Comparison of ENCODE assay signal across 11 cellular contexts in genomic region chr5:141421489-141421855, GRCh38. TPM values are rescaled to one million over a fixed set of nuclear protein-coding genes. Genes with fewer than 3 reads are reported as not detected.
A peak's percentile ranks its signal among the peaks of the same experiment; 100 is the strongest.
DNase-seq lines count a peak whose midpoint lies in the region; ATAC-seq and TF ChIP-seq lines count a peak whose summit lies in the region.
"Had no signal": no experiment of that assay in that cellular context is flagged by ENCODE, and none has a peak within 500 bp of the region (broad histone marks: within the 10 kb centered on the region; RNA-seq: fewer than 3 reads in every experiment).

No MANE protein-coding gene starts in this region.

- no peaks in the 10 kb centered on the region for H3K36me3 Mint-ChIP-seq in MCF 10A (ENCODE audit: insufficient read depth, unreplicated experiment)
- peaks cover 29% of the 10 kb centered on the region for H3K36me3 Mint-ChIP-seq in activated naive CD8-positive, alpha-beta T cell

- intact Hi-C loops in breast epithelium (cut with DNase I; ENCODE audit: low total_unique reads) (loop anchor here (10.0 kb wide), 1 partner anchor 133 kb away; no protein-coding TSS in a partner anchor), MCF 10A (cut with micrococcal nuclease) (no loop called here), testis (cut with DNase I; ENCODE audit: low total_unique reads) (loop anchor here (10.0 kb wide), 1 partner anchor 103 kb away; no protein-coding TSS in a partner anchor), lower leg skin (cut with DNase I; ENCODE audit: low total_unique reads) (no loop called here)

- CTCF ChIA-PET in MCF 10A (lab: Yijun Ruan, JAX): interaction anchor here (0.7 to 2.6 kb wide), 7 partner anchors 8 to 183 kb away, joined by 3 to 9 read pairs (median 4); partner anchors contain the start of genes PCDHGA10, PCDHGA12 and PCDHGC3

- no peaks in the 10 kb centered on the region for H3K4me1 Mint-ChIP-seq in MCF 10A (ENCODE audit: insufficient read depth, unreplicated experiment)
- peaks cover 10% of the 10 kb centered on the region for H3K4me1 Mint-ChIP-seq in activated naive CD8-positive, alpha-beta T cell (ENCODE audit: low read depth)

- BruUV-seq in MCF 10A (replicated peaks; lab: Mats Ljungman, UMichigan): no TSS peak

- peak overlapping the region in 2 of 3 donors; percentile 22 to 54 for H3K4me3 ChIP-seq in breast epithelium
- H3K4me3 ChIP-seq in iPS-15b (ENCODE audit: low read depth, low read length): peak overlapping the region; percentile 52
- H3K4me3 ChIP-seq in testis: peak overlapping the region; percentile 26 to 27
- no peak overlapping the region for H3K4me3 ChIP-seq in lower leg skin (ENCODE audit: low read depth, poor library complexity, severe bottlenecking)
- peak overlapping the region in 1 of 2 donors; percentile 41 for H3K4me3 ChIP-seq in gastroesophageal sphincter
- H3K4me3 ChIP-seq: BLaER1 had no signal

- no peak for TF ChIP-seq EP300 in gastroesophageal sphincter (IDR thresholded peaks at IDR 0.05)

- no peak for TF ChIP-seq CTCF in breast epithelium (IDR thresholded peaks at IDR 0.05)
- no peak for TF ChIP-seq CTCF in MCF 10A (IDR thresholded peaks at IDR 0.05; ENCODE audit: unreplicated experiment)
- no peak for TF ChIP-seq CTCF in testis (IDR thresholded peaks at IDR 0.05)
- no peak for TF ChIP-seq CTCF in lower leg skin (IDR thresholded peaks at IDR 0.05)
- TF ChIP-seq CTCF in gastroesophageal sphincter (IDR thresholded peaks at IDR 0.05): no peak

- no peaks in the 10 kb centered on the region for H3K27me3 ChIP-seq in breast epithelium
- H3K27me3 ChIP-seq in iPS-15b (ENCODE audit: control insufficient read depth, insufficient read depth, low read length): peaks cover 17% of the 10 kb centered on the region
- no peaks in the 10 kb centered on the region for H3K27me3 ChIP-seq in testis
- no peaks in the 10 kb centered on the region for H3K27me3 ChIP-seq in gastroesophageal sphincter
- H3K27me3 ChIP-seq: thyroid gland had no signal

- ATAC-seq in gastroesophageal sphincter: no peak
- ATAC-seq in GM19328 (IDR thresholded peaks at IDR 0.05; ENCODE audit: unreplicated experiment): no peak

- POLR2A ChIA-PET in MCF 10A (lab: Yijun Ruan, JAX): interaction anchor here (0.9 kb wide), 1 partner anchor 137 kb away, joined by 3 read pairs; no protein-coding TSS in a partner anchor

- H3K9me3 ChIP-seq in breast epithelium (peaks cover 85 to 100% of the 10 kb centered on the region in 2 donors), iPS-15b (ENCODE audit: control insufficient read depth, insufficient read depth, low read length) (peaks cover 5% of the 10 kb centered on the region), testis (no peaks in the 10 kb centered on the region), gastroesophageal sphincter (peaks cover 0 to 99% (median 13%) of the 10 kb centered on the region in 3 donors)
- H3K9me3 ChIP-seq: thyroid gland had no signal

- no peaks in the 10 kb centered on the region for H3K27me3 Mint-ChIP-seq in MCF 10A (ENCODE audit: insufficient read depth, unreplicated experiment)
- H3K27me3 Mint-ChIP-seq in activated naive CD8-positive, alpha-beta T cell: peaks cover 53% of the 10 kb centered on the region

- peaks cover 34% of the 10 kb centered on the region for H3K9me3 Mint-ChIP-seq in MCF 10A (ENCODE audit: unreplicated experiment)
- H3K9me3 Mint-ChIP-seq in activated naive CD8-positive, alpha-beta T cell (ENCODE audit: low read depth): peaks cover 20% of the 10 kb centered on the region

- H3K27ac ChIP-seq in breast epithelium (no peak overlapping the region), testis (no peak overlapping the region), gastroesophageal sphincter (no peak overlapping the region)
- H3K27ac ChIP-seq: BLaER1, thyroid gland had no signal

- H3K36me3 ChIP-seq in breast epithelium (no peaks in the 10 kb centered on the region), iPS-15b (ENCODE audit: control insufficient read depth, insufficient read depth, low read length) (no peaks in the 10 kb centered on the region), testis (ENCODE audit: low read depth, missing control alignments) (no peaks in the 10 kb centered on the region), gastroesophageal sphincter (peaks cover 0 to 21% of the 10 kb centered on the region in 2 donors)
- H3K36me3 ChIP-seq: thyroid gland had no signal

- H3K4me1 ChIP-seq in breast epithelium (no peaks in the 10 kb centered on the region), iPS-15b (ENCODE audit: control insufficient read depth, insufficient read depth, low read length) (no peaks in the 10 kb centered on the region), testis (peaks cover 3% of the 10 kb centered on the region), gastroesophageal sphincter (peaks cover 0 to 23% (median 0%) of the 10 kb centered on the region in 3 donors)
- H3K4me1 ChIP-seq: BLaER1, thyroid gland had no signal

- WGBS in testis, 2 donors: 15 to 17% methylated on average over 13 of the region's 13 CpGs
- WGBS in lower leg skin, 2 donors: 12% methylated on average over 13 of the region's 13 CpGs
- WGBS in gastroesophageal sphincter (ENCODE audit: low coverage in 1 of 2), 2 donors: 0 to 10% methylated on average over 2 to 6 of the region's 13 CpGs

- DNase-seq in breast epithelium (ENCODE audit: low spot score in 2 of 2) (no peak), MCF 10A (ENCODE audit: unreplicated experiment) (no peak), testis (no peak), lower leg skin (ENCODE audit: low spot score in 2 of 2) (no peak)
- DNase-seq: NCI-H1694 treated with DMSO at 0.1 percent for 48 hours had no signal

- no peak overlapping the region for H3K4me3 Mint-ChIP-seq in MCF 10A (ENCODE audit: unreplicated experiment)
- peak overlapping the region; percentile 87 for H3K4me3 Mint-ChIP-seq in activated naive CD8-positive, alpha-beta T cell

- H3K9ac ChIP-seq in iPS-15b (ENCODE audit: low read depth, low read length): no peak overlapping the region
- H3K9ac ChIP-seq: BLaER1 had no signal

- no peak overlapping the region for H3K27ac Mint-ChIP-seq in MCF 10A (ENCODE audit: low read depth, unreplicated experiment)
- H3K27ac Mint-ChIP-seq in activated naive CD8-positive, alpha-beta T cell: peak overlapping the region; percentile 11

- TF ChIP-seq POLR2A in breast epithelium (IDR thresholded peaks at IDR 0.05): no peak
- TF ChIP-seq POLR2A in testis (IDR thresholded peaks at IDR 0.05): no peak
- TF ChIP-seq POLR2A in lower leg skin (IDR thresholded peaks at IDR 0.05): no peak
- no peak for TF ChIP-seq POLR2A in gastroesophageal sphincter (IDR thresholded peaks at IDR 0.05)

RNA-seq across cellular contexts. Expression of gene PCDHGA11, which starts 0.6 kb away (rescaled TPM):
- total RNA-seq in breast epithelium (1 to 10 TPM; 5.0 to 9.8 (median 9.7) TPM), MCF 10A (2022) (0.30 and 0.76 TPM in 2 replicates), testis (1 to 10 TPM; 8.4 to 9.1 TPM), lower leg skin (1 to 10 TPM; 3.2 to 6.9 (median 3.7) TPM), gastroesophageal sphincter (10 to 100 TPM in 1 of 4 donors, 1 to 10 TPM in 3; 1.9 to 12.3 (median 3.9) TPM)
- polyA plus RNA-seq in testis (ENCODE audit: insufficient read depth, low read depth, low replicate concordance): 0.83 TPM

RNA-seq across cellular contexts. Expression of gene PCDHGB7, which starts 4.0 kb away (rescaled TPM):
- total RNA-seq in breast epithelium: 10 to 100 TPM; 15.4 to 21.3 (median 16.0) TPM
- 0.75 and 1.2 TPM in 2 replicates for total RNA-seq in MCF 10A (2022)
- total RNA-seq in testis: 10 to 100 TPM; 15.3 to 18.1 TPM
- 6.6 TPM for polyA plus RNA-seq in testis (ENCODE audit: insufficient read depth, low read depth, low replicate concordance)
- total RNA-seq in lower leg skin: 10 to 100 TPM in 2 of 4 donors, 1 to 10 TPM in 2; 8.0 to 11.3 (median 10.1) TPM
- 10 to 100 TPM; 12.3 to 19.3 (median 15.3) TPM for total RNA-seq in gastroesophageal sphincter

RNA-seq across cellular contexts. Expression of gene PCDHGA10, which starts 8.7 kb away (rescaled TPM):
- total RNA-seq in breast epithelium (10 to 100 TPM in 2 of 3 donors, 1 to 10 TPM in 1; 7.2 to 10.7 (median 10.5) TPM), MCF 10A (2022) (1.4 TPM in 2 replicates), testis (10 to 100 TPM; 11.3 to 11.7 TPM), lower leg skin (10 to 100 TPM in 1 of 4 donors, 1 to 10 TPM in 3; 6.8 to 11.7 (median 8.3) TPM), gastroesophageal sphincter (1 to 10 TPM; 2.9 to 8.2 (median 4.7) TPM)
- polyA plus RNA-seq in testis (ENCODE audit: insufficient read depth, low read depth, low replicate concordance): 1.2 TPM

RNA-seq across cellular contexts. Expression of gene PCDHGA12, which starts 8.8 kb away (rescaled TPM):
- 10 to 100 TPM in 2 of 3 donors, 1 to 10 TPM in 1; 9.8 to 12.0 (median 11.1) TPM for total RNA-seq in breast epithelium
- total RNA-seq in MCF 10A (2022): 0.79 and 0.91 TPM in 2 replicates
- 10 to 100 TPM; 10.3 to 11.3 TPM for total RNA-seq in testis
- 2.7 TPM for polyA plus RNA-seq in testis (ENCODE audit: insufficient read depth, low read depth, low replicate concordance)
- total RNA-seq in lower leg skin: 1 to 10 TPM; 3.4 to 9.1 (median 6.3) TPM
- 10 to 100 TPM in 1 of 4 donors, 1 to 10 TPM in 3; 5.3 to 15.4 (median 9.8) TPM for total RNA-seq in gastroesophageal sphincter

RNA-seq across cellular contexts. Expression of gene PCDHGB6, which starts 13.7 kb away (rescaled TPM):
- 10 to 100 TPM in 2 of 3 donors, 1 to 10 TPM in 1; 8.8 to 12.8 (median 10.8) TPM for total RNA-seq in breast epithelium
- 0.68 and 1.4 TPM in 2 replicates for total RNA-seq in MCF 10A (2022)
- total RNA-seq in testis: 10 to 100 TPM in 1 of 2 donors, 1 to 10 TPM in 1; 9.9 to 12.6 TPM
- polyA plus RNA-seq in testis (ENCODE audit: insufficient read depth, low read depth, low replicate concordance): 2.1 TPM
- total RNA-seq in lower leg skin: 1 to 10 TPM; 4.4 to 7.4 (median 6.6) TPM
- 10 to 100 TPM in 1 of 4 donors, 1 to 10 TPM in 3; 5.7 to 11.7 (median 6.5) TPM for total RNA-seq in gastroesophageal sphincter

Comparison
In these comparisons a context has a peak if more than half of its experiments do, and no peak if none do; other contexts are left out.
1. intact Hi-C loops: an anchor here in breast epithelium (10.0 kb wide) and testis (10.0 kb wide); none called in MCF 10A and lower leg skin.